ENCODE assay signal across 12 cellular contexts in the genomic region with DNA sequence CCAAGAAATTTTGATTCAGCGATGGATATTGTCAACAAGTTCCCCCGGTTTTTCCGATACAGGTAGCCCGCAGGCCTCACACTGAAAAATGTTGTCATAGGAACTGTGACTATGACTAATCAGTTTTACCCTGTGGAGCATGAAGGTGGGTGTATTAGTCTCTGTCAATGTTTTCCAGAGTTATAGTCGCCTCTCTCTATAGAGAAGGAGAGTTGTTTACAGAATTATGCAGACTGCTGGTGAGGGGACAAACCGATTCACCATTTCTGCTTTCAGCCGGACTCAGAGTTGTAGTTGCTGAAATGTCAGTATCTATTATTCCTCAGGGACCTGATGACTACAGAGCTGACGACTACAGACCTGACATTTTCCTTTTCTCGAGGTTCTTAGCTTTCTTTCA.
DNase-seq lines count a peak whose midpoint lies in the region; ATAC-seq and TF ChIP-seq lines count a peak whose summit lies in the region.
"Had no signal": no experiment of that assay in that cellular context is flagged by ENCODE, and none has a peak within 500 bp of the region (broad histone marks: within the 10 kb centered on the region; RNA-seq: fewer than 3 reads in every experiment).

No MANE protein-coding gene starts in this region.

- peak; percentile 18 for DNase-seq in Ammon's horn (ENCODE audit: low spot score)
- peak; percentile 49 to 82 for DNase-seq in PC-9
- peak; percentile 64 for DNase-seq in kidney glomerular epithelial cell (lab: John Stamatoyannopoulos, UW)
- no peak for DNase-seq in HEK293T (ENCODE audit: extremely low spot score)
- DNase-seq in effector CD8-positive, alpha-beta T cell (lab: John Stamatoyannopoulos, UW) = no peak
- DNase-seq in Karpas-422 = no peak
- DNase-seq: activated CD4-positive, CD25-positive, alpha-beta regulatory T cell treated with anti-CD3 and anti-CD28 coated beads, Interleukin-2, amount 50 U/mL, for 72 hours; NCI-H2171 treated with DMSO at 0.1 percent for 48 hours had no signal

- peaks cover 14% of the 10 kb centered on the region; the same call in 1 of the 2 replicates for H3K36me3 ChIP-seq in PC-9 (ENCODE audit: low read depth)
- no peaks in the 10 kb centered on the region for H3K36me3 ChIP-seq in Karpas-422 (ENCODE audit: insufficient read depth, low read length)

- H3K4me1 ChIP-seq in PC-9 (replicated peaks; ENCODE audit: insufficient read depth) (peaks cover 57% of the 10 kb centered on the region), Karpas-422 (ENCODE audit: low read length) (no peaks in the 10 kb centered on the region)

- CTCF ChIA-PET in PC-9 (lab: Charles Lee) = interaction anchor here (0.5 to 0.6 kb wide), 2 partner anchors 185 to 210 kb away, joined by 3 to 4 read pairs; no protein-coding TSS in a partner anchor
- CTCF ChIA-PET in HEK293T (lab: Yijun Ruan, JAX) = no interaction called here

- H4K20me1 ChIP-seq in PC-9 (ENCODE audit: insufficient read depth) = no peaks in the 10 kb centered on the region
- no peaks in the 10 kb centered on the region for H4K20me1 ChIP-seq in Karpas-422 (ENCODE audit: insufficient read depth, low read depth, low read length)

- no peak overlapping the region for H3K9ac ChIP-seq in Karpas-422 (ENCODE audit: low read length)
- H3K9ac ChIP-seq: GM23248 had no signal

- no peaks in the 10 kb centered on the region for H3K27me3 ChIP-seq in PC-9 (ENCODE audit: insufficient read depth, low read depth)
- no peaks in the 10 kb centered on the region for H3K27me3 ChIP-seq in Karpas-422 (ENCODE audit: low read length)

- ATAC-seq in GM19025 (IDR thresholded peaks at IDR 0.05; ENCODE audit: low read depth, unreplicated experiment) = peak; percentile 76
- ATAC-seq in HG02759 (IDR thresholded peaks at IDR 0.05; ENCODE audit: unreplicated experiment) = no peak

- intact Hi-C loops in PC-9 (cut with micrococcal nuclease; ENCODE audit: unreplicated experiment) = loop anchor here (2.0 kb wide), 1 partner anchor 33 kb away; no protein-coding TSS in a partner anchor

- no peak for TF ChIP-seq CTCF in PC-9 (conservative IDR thresholded peaks at IDR 0.05)

- H2AFZ ChIP-seq in PC-9 (no peak overlapping the region), Karpas-422 (ENCODE audit: low read length) (no peak overlapping the region)
- H2AFZ ChIP-seq: GM23248 had no signal

- H3K27ac ChIP-seq in PC-9 = peak overlapping the region; percentile 72
- no peak overlapping the region for H3K27ac ChIP-seq in Karpas-422 (ENCODE audit: low read length)
- H3K27ac ChIP-seq: GM23248 had no signal

- H3F3A ChIP-seq in PC-9 (ENCODE audit: insufficient read depth, low read depth) = peaks cover 31% of the 10 kb centered on the region; the same call in 1 of the 2 replicates

- H3K9me3 ChIP-seq in PC-9 (ENCODE audit: insufficient read depth, low read depth) (no peaks in the 10 kb centered on the region), Karpas-422 (ENCODE audit: low read length) (no peaks in the 10 kb centered on the region)

- H3K79me2 ChIP-seq in PC-9 (ENCODE audit: low read depth) (no peaks in the 10 kb centered on the region), Karpas-422 (ENCODE audit: low read length) (no peaks in the 10 kb centered on the region)

- POLR2A ChIA-PET in PC-9 (lab: Charles Lee; ENCODE audit: unreplicated experiment) = interaction anchor here (0.6 to 0.7 kb wide), 2 partner anchors 75 to 209 kb away, joined by 3 read pairs; no protein-coding TSS in a partner anchor
- POLR2A ChIA-PET in HEK293T (lab: Yijun Ruan, JAX) = no interaction called here

- no TSS peak for BruUV-seq in PC-9 (replicated peaks; lab: Mats Ljungman, UMichigan)

- peak overlapping the region; percentile 63 for H3K4me2 ChIP-seq in PC-9
- no peak overlapping the region for H3K4me2 ChIP-seq in Karpas-422 (ENCODE audit: low read depth, low read length, poor library complexity, severe bottlenecking)

- H3K9me2 ChIP-seq in PC-9 (ENCODE audit: insufficient read depth) (no peaks in the 10 kb centered on the region), Karpas-422 (replicated peaks; ENCODE audit: insufficient read depth, low read length) (no peaks in the 10 kb centered on the region)

- peak overlapping the region; percentile 3; the same call in 1 of the 2 replicates for H3K4me3 ChIP-seq in PC-9
- no peak overlapping the region for H3K4me3 ChIP-seq in Karpas-422 (ENCODE audit: low read length)
- H3K4me3 ChIP-seq: GM23248, lung had no signal

TF ChIP-seq in HEK293T, 16 proteins besides CTCF, POLR2A, EP300 and RAD21:
- no peak for TF ChIP-seq TARDBP (IDR thresholded peaks at IDR 0.05)
- TF ChIP-seq HDGF (IDR thresholded peaks at IDR 0.05; ENCODE audit: borderline replicate concordance) = no peak
- no peak for TF ChIP-seq LEF1 (IDR thresholded peaks at IDR 0.05; ENCODE audit: borderline replicate concordance)
- no peak for TF ChIP-seq SUZ12 (IDR thresholded peaks at IDR 0.05)
- TF ChIP-seq CTBP1 (IDR thresholded peaks at IDR 0.05; ENCODE audit: borderline replicate concordance) = no peak

Comparison
In these comparisons a context has a peak if more than half of its experiments do, and no peak if none do; other contexts are left out.
1. DNase-seq: peak in Ammon's horn (single experiment), PC-9 (2 of 2) and kidney glomerular epithelial cell (single experiment); none in HEK293T (single experiment), effector CD8-positive, alpha-beta T cell (single experiment) and Karpas-422 (single experiment).